16 cellular contexts compared by ENCODE assay signal in genomic region chr1:214452152-214452806, GRCh38.
DNase-seq lines count a peak whose midpoint lies in the region; ATAC-seq, FAIRE-seq and TF ChIP-seq lines count a peak whose summit lies in the region.
"Had no signal": no experiment of that assay in that cellular context is flagged by ENCODE, and none has a peak within 500 bp of the region (broad histone marks: within the 10 kb centered on the region; RNA-seq: fewer than 3 reads in every experiment).

No MANE protein-coding gene starts in this region.

- H3K4me1 ChIP-seq in Panc1 (ENCODE audit: control insufficient read depth, insufficient read depth, low read length), result peaks cover 72% of the 10 kb centered on the region
- H3K4me1 ChIP-seq in skeletal muscle satellite cell (ENCODE audit: control insufficient read depth, insufficient read depth, low read length), result peaks cover 67% of the 10 kb centered on the region

- peaks cover 82% of the 10 kb centered on the region for H3K4me1 Mint-ChIP-seq in activated T-cell treated with anti-CD3 and anti-CD28 coated beads, Interleukin-2, amount 50 U/mL, for 72 hours (ENCODE audit: low read depth)
- peaks cover 2% of the 10 kb centered on the region for H3K4me1 Mint-ChIP-seq in activated T-cell treated with anti-CD3 and anti-CD28 coated beads, Interleukin-2, amount 50 U/mL, for 4 hours (ENCODE audit: low read depth)

- intact Hi-C loops in Panc1 (cut with micrococcal nuclease; ENCODE audit: unreplicated experiment), result no loop called here

- CTCF ChIA-PET in Panc1 (lab: Charles Lee), result no interaction called here

- no peak for FAIRE-seq in GM19239 (lab: Jason Lieb, UNC)
- FAIRE-seq: pancreas had no signal

- no peak for DNase-seq in activated T-cell treated with anti-CD3 and anti-CD28 coated beads, Interleukin-2, amount 50 U/mL, for 72 hours
- DNase-seq in activated T-cell treated with anti-CD3 and anti-CD28 coated beads, Interleukin-2, amount 50 U/mL, for 4 hours, result no peak
- DNase-seq in Panc1 (ENCODE audit: low read depth, low spot score) (no peak), epithelial cell of proximal tubule (ENCODE audit: low read depth) (no peak), GM19239 (ENCODE audit: insufficient read length, low spot score) (no peak), glomerular visceral epithelial cell (ENCODE audit: extremely low spot score) (no peak)
- DNase-seq: AML-193, midbrain, NCI-H1930, NCI-H774, pancreas, SIG-M5 had no signal

- H3K36me3 ChIP-seq in Panc1 (ENCODE audit: control insufficient read depth, insufficient read depth, low read length) (0 out of 2 replicates have a peak, but pooled peaks cover 3% of the 10 kb centered on the region), skeletal muscle satellite cell (ENCODE audit: insufficient read depth, low read length) (peaks cover 6% of the 10 kb centered on the region)
- H3K36me3 ChIP-seq: pancreas had no signal

- H3K9ac ChIP-seq in skeletal muscle satellite cell (ENCODE audit: low read depth, low read length), result peak overlapping the region; percentile 57

- H3K4me3 Mint-ChIP-seq in activated T-cell treated with anti-CD3 and anti-CD28 coated beads, Interleukin-2, amount 50 U/mL, for 72 hours, result peak overlapping the region; percentile 8 to 62
- no peak overlapping the region for H3K4me3 Mint-ChIP-seq in activated T-cell treated with anti-CD3 and anti-CD28 coated beads, Interleukin-2, amount 50 U/mL, for 4 hours

- H3K36me3 Mint-ChIP-seq in activated T-cell treated with anti-CD3 and anti-CD28 coated beads, Interleukin-2, amount 50 U/mL, for 72 hours (ENCODE audit: insufficient read depth in 2 of 2), result peaks cover 4 to 7% of the 10 kb centered on the region in 2 donors
- no peaks in the 10 kb centered on the region for H3K36me3 Mint-ChIP-seq in activated T-cell treated with anti-CD3 and anti-CD28 coated beads, Interleukin-2, amount 50 U/mL, for 4 hours (ENCODE audit: insufficient read depth)

- H3K27ac Mint-ChIP-seq in activated T-cell treated with anti-CD3 and anti-CD28 coated beads, Interleukin-2, amount 50 U/mL, for 72 hours, result no peak overlapping the region
- H3K27ac Mint-ChIP-seq: activated naive CD4-positive, alpha-beta T cell treated with anti-CD3 and anti-CD28 coated beads, Interleukin-2, amount 50 U/mL, for 72 hours had no signal

- in situ Hi-C loops in Panc1 (cut with HindIII; ENCODE audit: low pct_unique_long_range_greater_than_20kb, low sequenced_read_pairs), result no loop called here

- H3K9me3 Mint-ChIP-seq in activated T-cell treated with anti-CD3 and anti-CD28 coated beads, Interleukin-2, amount 50 U/mL, for 72 hours, result no peaks in the 10 kb centered on the region
- no peaks in the 10 kb centered on the region for H3K9me3 Mint-ChIP-seq in activated T-cell treated with anti-CD3 and anti-CD28 coated beads, Interleukin-2, amount 50 U/mL, for 4 hours

- no peak for ATAC-seq in activated T-cell treated with anti-CD3 and anti-CD28 coated beads, Interleukin-2, amount 50 U/mL, for 72 hours (replicated peaks in 1 of 2)
- no peak for ATAC-seq in activated T-cell treated with anti-CD3 and anti-CD28 coated beads, Interleukin-2, amount 50 U/mL, for 4 hours
- ATAC-seq in Panc1 (no peak), HG02973 (IDR thresholded peaks at IDR 0.05; ENCODE audit: unreplicated experiment) (no peak)
- ATAC-seq: pancreas had no signal

- TF ChIP-seq CTCF in Panc1 (IDR thresholded peaks at IDR 0.05), result peak; percentile 61
- TF ChIP-seq CTCF in epithelial cell of proximal tubule (conservative IDR thresholded peaks at IDR 0.05; ENCODE audit: low read depth, low read length), result peak; percentile 27

- BruUV-seq in Panc1 (replicated peaks; lab: Mats Ljungman, UMichigan), result no TSS peak

- peaks cover 15% of the 10 kb centered on the region for H3K27me3 Mint-ChIP-seq in activated T-cell treated with anti-CD3 and anti-CD28 coated beads, Interleukin-2, amount 50 U/mL, for 72 hours (ENCODE audit: low read depth)
- no peaks in the 10 kb centered on the region for H3K27me3 Mint-ChIP-seq in activated T-cell treated with anti-CD3 and anti-CD28 coated beads, Interleukin-2, amount 50 U/mL, for 4 hours (ENCODE audit: low read depth)

- H3K27me3 ChIP-seq in Panc1 (ENCODE audit: control insufficient read depth, insufficient read depth, low read length), result no peaks in the 10 kb centered on the region
- no peaks in the 10 kb centered on the region for H3K27me3 ChIP-seq in skeletal muscle satellite cell (ENCODE audit: control insufficient read depth, insufficient read depth, low read length)
- H3K27me3 ChIP-seq: pancreas had no signal

- H3K4me3 ChIP-seq in Panc1 (ENCODE audit: low read depth in 2 of 2, low read length in 2 of 2) (no peak overlapping the region), epithelial cell of proximal tubule (ENCODE audit: low read depth, low read length) (no peak overlapping the region), skeletal muscle satellite cell (ENCODE audit: low read length) (no peak overlapping the region)
- H3K4me3 ChIP-seq: coronary artery, pancreas had no signal

- H3K9me3 ChIP-seq in Panc1 (ENCODE audit: control insufficient read depth, insufficient read depth, low read depth, low read length) (no peaks in the 10 kb centered on the region), skeletal muscle satellite cell (replicated peaks; ENCODE audit: low read length) (no peaks in the 10 kb centered on the region)
- H3K9me3 ChIP-seq: pancreas had no signal

- peak overlapping the region; percentile 83 for H3K27ac ChIP-seq in Panc1 (ENCODE audit: low read length)
- H3K27ac ChIP-seq: coronary artery, pancreas had no signal

- H3K4me2 ChIP-seq in skeletal muscle satellite cell (ENCODE audit: low read length), result peak overlapping the region; percentile 54

- POLR2A ChIA-PET in Panc1 (lab: Charles Lee), result no interaction called here
